In the genomic region with DNA sequence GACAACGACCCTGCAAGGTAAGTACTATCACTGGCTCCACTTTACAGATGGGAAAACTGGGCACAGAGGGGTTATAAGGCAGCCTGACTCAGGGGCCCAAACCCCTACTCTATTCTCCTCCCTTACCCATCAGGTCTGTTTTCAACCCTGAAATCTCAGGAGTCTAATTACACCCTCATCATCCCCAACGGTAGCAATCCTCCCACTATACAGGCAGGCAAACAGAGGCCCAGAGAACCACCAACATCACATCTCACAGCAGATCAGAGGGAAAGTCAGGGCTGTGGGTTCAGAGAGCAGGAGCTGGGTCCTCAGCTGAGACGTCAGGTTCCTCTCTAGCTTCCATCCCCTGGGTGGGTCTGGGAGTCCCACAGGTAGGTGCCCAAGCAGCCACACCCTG, we compare ENCODE assay signal across 27 cellular contexts. TPM values are rescaled to one million over a fixed set of nuclear protein-coding genes. Genes with fewer than 3 reads are reported as not detected.
"Had no signal": no experiment of that assay in that cellular context is flagged by ENCODE, and none has a peak within 500 bp of the region (broad histone marks: within the 10 kb centered on the region; RNA-seq: fewer than 3 reads in every experiment).

No MANE protein-coding gene starts in this region.

- H3K27me3 ChIP-seq: ascending aorta, ovary, thyroid gland, uterus had no signal

- H3K36me3 Mint-ChIP-seq: activated naive CD4-positive, alpha-beta T cell treated with anti-CD3 and anti-CD28 coated beads, Interleukin-2, amount 10 ng/mL, durations not matched to agents 7 days and 5 days; naive thymus-derived CD4-positive, alpha-beta T cell had no signal

- DNase-seq: activated CD4-positive, alpha-beta T cell treated with anti-CD3 and anti-CD28 coated beads, Interleukin-2, amount 10 ng/mL, durations not matched to agents 7 days and 5 days; activated CD8-positive, alpha-beta T cell treated with anti-CD3 and anti-CD28 coated beads, Interleukin-2, amount 10 ng/mL, durations not matched to agents 7 days and 5 days; activated naive CD4-positive, alpha-beta T cell treated with anti-CD3 and anti-CD28 coated beads, Interleukin-2, amount 10 ng/mL, durations not matched to agents 7 days and 5 days; activated T-cell treated with anti-CD3 and anti-CD28 coated beads, Interleukin-2, amount 50 U/mL, for 24 hours; cerebellar nuclear complex; cortex of kidney; effector CD4-positive, alpha-beta T cell; foreskin melanocyte; glutamatergic neuron; hippocampal formation; left cardiac atrium; mesendoderm; naive thymus-derived CD4-positive, alpha-beta T cell; ovary; stimulated activated naive CD4-positive, alpha-beta T cell treated with Interleukin-2 at 50 U/mL for 16 hours; T-helper 1 cell; T-helper 9 cell; thyroid gland; uterus had no signal

- H3K4me3 Mint-ChIP-seq: activated CD4-positive, alpha-beta T cell treated with anti-CD3 and anti-CD28 coated beads, Interleukin-2, amount 10 ng/mL, durations not matched to agents 7 days and 5 days; activated CD8-positive, alpha-beta T cell treated with anti-CD3 and anti-CD28 coated beads, Interleukin-2, amount 10 ng/mL, durations not matched to agents 7 days and 5 days; activated naive CD4-positive, alpha-beta T cell treated with anti-CD3 and anti-CD28 coated beads, Interleukin-2, amount 10 ng/mL, durations not matched to agents 7 days and 5 days; activated T-cell treated with anti-CD3 and anti-CD28 coated beads, Interleukin-2, amount 50 U/mL, for 24 hours; naive thymus-derived CD4-positive, alpha-beta T cell had no signal

- H3K36me3 ChIP-seq: ovary, uterus had no signal

- H3K9me3 ChIP-seq: ascending aorta, ovary, thyroid gland, uterus had no signal

- H3K27me3 Mint-ChIP-seq: activated CD4-positive, alpha-beta T cell treated with anti-CD3 and anti-CD28 coated beads, Interleukin-2, amount 10 ng/mL, durations not matched to agents 7 days and 5 days; activated naive CD4-positive, alpha-beta T cell treated with anti-CD3 and anti-CD28 coated beads, Interleukin-2, amount 10 ng/mL, durations not matched to agents 7 days and 5 days; activated T-cell treated with anti-CD3 and anti-CD28 coated beads, Interleukin-2, amount 50 U/mL, for 24 hours; naive thymus-derived CD4-positive, alpha-beta T cell had no signal

- H3K9me3 Mint-ChIP-seq: activated CD4-positive, alpha-beta T cell treated with anti-CD3 and anti-CD28 coated beads, Interleukin-2, amount 10 ng/mL, durations not matched to agents 7 days and 5 days; activated naive CD4-positive, alpha-beta T cell treated with anti-CD3 and anti-CD28 coated beads, Interleukin-2, amount 10 ng/mL, durations not matched to agents 7 days and 5 days; activated T-cell treated with anti-CD3 and anti-CD28 coated beads, Interleukin-2, amount 50 U/mL, for 24 hours; naive thymus-derived CD4-positive, alpha-beta T cell had no signal

- H3K27ac Mint-ChIP-seq: activated CD4-positive, alpha-beta T cell treated with anti-CD3 and anti-CD28 coated beads, Interleukin-2, amount 10 ng/mL, durations not matched to agents 7 days and 5 days; activated CD8-positive, alpha-beta T cell treated with anti-CD3 and anti-CD28 coated beads, Interleukin-2, amount 10 ng/mL, durations not matched to agents 7 days and 5 days; activated naive CD4-positive, alpha-beta T cell treated with anti-CD3 and anti-CD28 coated beads, Interleukin-2, amount 10 ng/mL, durations not matched to agents 7 days and 5 days; activated T-cell treated with anti-CD3 and anti-CD28 coated beads, Interleukin-2, amount 50 U/mL, for 24 hours; naive thymus-derived CD4-positive, alpha-beta T cell had no signal

- H3K27ac ChIP-seq: ascending aorta, ovary, thyroid gland, uterus had no signal

- H3K4me3 ChIP-seq: ascending aorta, ovary, thyroid gland, uterus had no signal

- ATAC-seq: activated CD4-positive, CD25-positive, alpha-beta regulatory T cell treated with anti-CD3 and anti-CD28 coated beads, Interleukin-2, amount 50 U/mL, for 24 hours; activated CD8-positive, alpha-beta T cell treated with anti-CD3 and anti-CD28 coated beads, Interleukin-2, amount 10 ng/mL, durations not matched to agents 7 days and 5 days; left cardiac atrium; naive thymus-derived CD4-positive, alpha-beta T cell; sciatic nerve had no signal

- H3K4me1 Mint-ChIP-seq: activated CD4-positive, alpha-beta T cell treated with anti-CD3 and anti-CD28 coated beads, Interleukin-2, amount 10 ng/mL, durations not matched to agents 7 days and 5 days; activated naive CD4-positive, alpha-beta T cell treated with anti-CD3 and anti-CD28 coated beads, Interleukin-2, amount 10 ng/mL, durations not matched to agents 7 days and 5 days; naive thymus-derived CD4-positive, alpha-beta T cell had no signal

RNA-seq across cellular contexts. Expression of gene HAP1, which starts 35.5 kb away (rescaled TPM):
- total RNA-seq: ascending aorta, left cardiac atrium, subcutaneous adipose tissue had no signal
- polyA plus RNA-seq: naive thymus-derived CD4-positive, alpha-beta T cell had no signal

RNA-seq across cellular contexts. Expression of gene FKBP10, which starts 42.8 kb away (rescaled TPM):
- total RNA-seq: activated CD8-positive, alpha-beta T cell treated with anti-CD3 and anti-CD28 coated beads, Interleukin-2, amount 10 ng/mL, durations not matched to agents 7 days and 5 days had no signal
- polyA plus RNA-seq: naive thymus-derived CD4-positive, alpha-beta T cell had no signal

RNA-seq across cellular contexts. Expression of gene GAST, which starts 57.9 kb away (rescaled TPM):
- total RNA-seq: activated CD4-positive, alpha-beta T cell treated with anti-CD3 and anti-CD28 coated beads, Interleukin-2, amount 10 ng/mL, durations not matched to agents 7 days and 5 days; activated CD8-positive, alpha-beta T cell treated with anti-CD3 and anti-CD28 coated beads, Interleukin-2, amount 10 ng/mL, durations not matched to agents 7 days and 5 days; ascending aorta; endothelial cell of umbilical vein; left cardiac atrium; lower leg skin; mucosa of gallbladder; naive thymus-derived CD4-positive, alpha-beta T cell; ovary; pulmonary artery endothelial cell; sciatic nerve; subcutaneous adipose tissue; thyroid gland; uterus had no signal
- polyA plus RNA-seq: endothelial cell of umbilical vein; naive thymus-derived CD4-positive, alpha-beta T cell; ovary had no signal
